Comparison of ENCODE assay signal across 15 cellular contexts in the genomic region with DNA sequence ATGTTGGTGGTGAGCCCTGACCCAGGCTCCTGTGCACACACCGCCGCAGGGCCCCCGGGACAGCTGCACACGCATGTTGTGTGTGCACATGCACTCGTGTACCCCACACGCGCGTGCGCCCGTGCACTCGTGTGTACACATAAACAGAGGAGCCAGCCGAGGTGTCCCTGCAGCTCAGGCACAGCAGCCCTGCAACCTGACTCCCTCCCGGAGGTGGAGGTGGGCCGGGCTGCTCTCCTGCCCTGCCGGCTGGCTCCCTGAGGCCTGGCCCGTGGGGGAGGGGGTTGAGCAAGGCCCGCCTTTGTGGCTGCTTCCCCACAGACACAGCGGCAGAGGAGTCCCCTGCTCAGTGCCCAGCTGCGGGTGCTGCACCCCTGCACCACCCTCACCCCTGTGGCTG. TPM values are rescaled to one million over a fixed set of nuclear protein-coding genes. Genes with fewer than 3 reads are reported as not detected.
DNase-seq lines count a peak whose midpoint lies in the region; ATAC-seq and TF ChIP-seq lines count a peak whose summit lies in the region.
"Had no signal": no experiment of that assay in that cellular context is flagged by ENCODE, and none has a peak within 500 bp of the region (broad histone marks: within the 10 kb centered on the region; RNA-seq: fewer than 3 reads in every experiment).

No MANE protein-coding gene starts in this region.

- no peak for TF ChIP-seq POLR2A in body of pancreas (IDR thresholded peaks at IDR 0.05)

- H3K36me3 ChIP-seq in HUES64 (ENCODE audit: insufficient read depth, low read length) (no peaks in the 10 kb centered on the region), body of pancreas (replicated peaks in 1 of 2; ENCODE audit: insufficient read depth in 1 of 2, low read depth in 2 of 2) (no peaks in the 10 kb centered on the region), mucosa of rectum (ENCODE audit: control insufficient read depth in 2 of 2, insufficient read depth in 2 of 2, low read length in 2 of 2) (no peaks in the 10 kb centered on the region), MM.1S (replicated peaks; ENCODE audit: insufficient read depth, low read length) (no peaks in the 10 kb centered on the region)

- H3K4me2 ChIP-seq in MM.1S (ENCODE audit: low read depth, low read length), result no peak overlapping the region

- peak overlapping the region; percentile 55 for H3K9ac ChIP-seq in HUES64 (ENCODE audit: low read depth, low read length)
- H3K9ac ChIP-seq in mucosa of rectum (ENCODE audit: low read depth in 1 of 2, low read length in 2 of 2), result peak overlapping the region in 1 of 2 donors; percentile 47
- no peak overlapping the region for H3K9ac ChIP-seq in MM.1S (ENCODE audit: low read length)

- TF ChIP-seq CTCF in body of pancreas (IDR thresholded peaks at IDR 0.05) (no peak), MM.1S (IDR thresholded peaks at IDR 0.05; ENCODE audit: low read length) (no peak)

- H2AFZ ChIP-seq in MM.1S (ENCODE audit: low read length), result no peak overlapping the region

- intact Hi-C loops in body of pancreas (cut with DNase I), result no loop called here

- no peak overlapping the region for H3K4me3 Mint-ChIP-seq in activated T-cell treated with anti-CD3 and anti-CD28 coated beads, Interleukin-2, amount 50 U/mL, for 4 hours
- H3K4me3 Mint-ChIP-seq: effector memory CD8-positive, alpha-beta T cell had no signal

- DNase-seq in COLO668 (lab: John Stamatoyannopoulos, UW; ENCODE audit: unreplicated experiment) (peak; percentile 76), body of pancreas (peak; percentile 48 to 74 (median 62)), T-helper 1 cell (no peak), MM.1S (no peak), T1000 (lab: John Stamatoyannopoulos, UW) (no peak)
- DNase-seq in activated T-cell treated with anti-CD3 and anti-CD28 coated beads, Interleukin-2, amount 50 U/mL, for 4 hours, result no peak
- DNase-seq: activated CD4-positive, alpha-beta T cell treated with anti-CD3 and anti-CD28 coated beads, Interleukin-2, amount 50 U/mL, for 48 hours; effector memory CD8-positive, alpha-beta T cell; GOT3; head of caudate nucleus had no signal

- ATAC-seq in body of pancreas, result peak; percentile 30
- no peak for ATAC-seq in activated T-cell treated with anti-CD3 and anti-CD28 coated beads, Interleukin-2, amount 50 U/mL, for 4 hours
- ATAC-seq: effector memory CD8-positive, alpha-beta T cell had no signal

- H3K4me1 Mint-ChIP-seq in activated T-cell treated with anti-CD3 and anti-CD28 coated beads, Interleukin-2, amount 50 U/mL, for 4 hours (ENCODE audit: low read depth), result no peaks in the 10 kb centered on the region

- H3K27me3 ChIP-seq in HUES64 (ENCODE audit: insufficient read depth, low read length) (no peaks in the 10 kb centered on the region), body of pancreas (no peaks in the 10 kb centered on the region), mucosa of rectum (ENCODE audit: control insufficient read depth in 2 of 2, insufficient read depth in 2 of 2, low read length in 2 of 2) (no peaks in the 10 kb centered on the region), MM.1S (replicated peaks; ENCODE audit: insufficient read depth, low read length) (peaks cover 95% of the 10 kb centered on the region)

- 51% methylated on average over 19 of the region's 19 CpGs for WGBS in HUES64
- 28 to 60% methylated on average over 1 to 18 of the region's 19 CpGs for WGBS in body of pancreas, 2 donors

- H3K27ac ChIP-seq in HUES64 (ENCODE audit: low read depth, low read length) (peak overlapping the region; percentile 50; the same call in 1 of the 2 replicates), body of pancreas (peak overlapping the region; percentile 78 to 85 (median 82)), mucosa of rectum (ENCODE audit: low read depth in 2 of 2, low read length in 2 of 2) (peak overlapping the region; percentile 64 to 71), MM.1S (ENCODE audit: low read length) (no peak overlapping the region)

- H3K79me2 ChIP-seq in MM.1S (ENCODE audit: low read length), result no peaks in the 10 kb centered on the region

- H3K36me3 Mint-ChIP-seq in activated T-cell treated with anti-CD3 and anti-CD28 coated beads, Interleukin-2, amount 50 U/mL, for 4 hours (ENCODE audit: insufficient read depth), result no peaks in the 10 kb centered on the region

- H3K9me3 ChIP-seq in HUES64 (ENCODE audit: insufficient read depth, low read depth, low read length), result no peaks in the 10 kb centered on the region
- H3K9me3 ChIP-seq in body of pancreas, result no peaks in the 10 kb centered on the region
- no peaks in the 10 kb centered on the region for H3K9me3 ChIP-seq in mucosa of rectum (ENCODE audit: control insufficient read depth in 2 of 2, low read length in 2 of 2)
- no peaks in the 10 kb centered on the region for H3K9me3 ChIP-seq in MM.1S (replicated peaks; ENCODE audit: insufficient read depth, low read length)

- peaks cover 11% of the 10 kb centered on the region for H3K4me1 ChIP-seq in HUES64 (ENCODE audit: insufficient read depth, low read length)
- peaks cover 26% of the 10 kb centered on the region for H3K4me1 ChIP-seq in body of pancreas
- H3K4me1 ChIP-seq in mucosa of rectum (ENCODE audit: control insufficient read depth in 2 of 2, insufficient read depth in 2 of 2, low read length in 2 of 2), result peaks cover 18 to 43% of the 10 kb centered on the region in 2 donors
- H3K4me1 ChIP-seq in MM.1S (ENCODE audit: low read length), result no peaks in the 10 kb centered on the region

- H3K9me3 Mint-ChIP-seq in activated T-cell treated with anti-CD3 and anti-CD28 coated beads, Interleukin-2, amount 50 U/mL, for 4 hours, result no peaks in the 10 kb centered on the region
- H3K9me3 Mint-ChIP-seq: effector memory CD8-positive, alpha-beta T cell had no signal

- no peaks in the 10 kb centered on the region for H4K20me1 ChIP-seq in MM.1S (ENCODE audit: insufficient read depth, low read length)

- H3K27me3 Mint-ChIP-seq in activated T-cell treated with anti-CD3 and anti-CD28 coated beads, Interleukin-2, amount 50 U/mL, for 4 hours (ENCODE audit: low read depth), result peaks cover 16% of the 10 kb centered on the region

- H3F3A ChIP-seq in MM.1S (ENCODE audit: insufficient read depth, low read length), result no peaks in the 10 kb centered on the region

- H3K4me3 ChIP-seq in HUES64 (ENCODE audit: low read length) (peak overlapping the region; percentile 26; the same call in 1 of the 2 replicates), body of pancreas (peak overlapping the region in 1 of 2 donors; percentile 16), mucosa of rectum (ENCODE audit: low read length in 2 of 2) (peak overlapping the region in 1 of 2 donors; percentile 48), MM.1S (ENCODE audit: low read length) (no peak overlapping the region)

- H3K9me2 ChIP-seq in MM.1S (replicated peaks; ENCODE audit: insufficient read depth, low read length), result no peaks in the 10 kb centered on the region

RNA-seq across cellular contexts. Expression of a gene that starts 0.7 kb away (rescaled TPM):
- polyA plus RNA-seq in HUES64 (2013, experiment 1 of 2), result 0.10 TPM
- polyA plus RNA-seq in HUES64 (2013, experiment 2 of 2), result 0.25 TPM
- total RNA-seq in body of pancreas, result 1 to 10 TPM; 2.3 TPM
- not detected for total RNA-seq in activated T-cell treated with anti-CD3 and anti-CD28 coated beads, Interleukin-2, amount 50 U/mL, for 4 hours
- total RNA-seq: omental fat pad; T-helper 1 cell treated with Interleukin-12 subunit alpha and Interleukin-12 subunit beta and Interleukin-4 antibody, amounts not matched to agents 30 ng/mL and 1 ng/mL, for 36 hours had no signal
- polyA plus RNA-seq: liver had no signal

RNA-seq across cellular contexts. Expression of a gene that starts 19.6 kb away (rescaled TPM):
- 8.8 TPM for polyA plus RNA-seq in HUES64 (2013, experiment 1 of 2)
- polyA plus RNA-seq in HUES64 (2013, experiment 2 of 2), result 9.9 TPM
- 1 to 10 TPM; 1.6 to 2.6 TPM for total RNA-seq in body of pancreas
- total RNA-seq in activated T-cell treated with anti-CD3 and anti-CD28 coated beads, Interleukin-2, amount 50 U/mL, for 4 hours, result 1 to 10 TPM; 6.1 to 7.9 (median 6.9) TPM

RNA-seq across cellular contexts. Expression of a gene that starts 39.8 kb away (rescaled TPM):
- polyA plus RNA-seq in HUES64 (2013, experiment 1 of 2), result 1,380 TPM
- polyA plus RNA-seq in HUES64 (2013, experiment 2 of 2), result 1,333 TPM
- total RNA-seq in body of pancreas, result 100 to 1,000 TPM; 654 to 656 TPM
- total RNA-seq in activated T-cell treated with anti-CD3 and anti-CD28 coated beads, Interleukin-2, amount 50 U/mL, for 4 hours, result 1,000 to 10,000 TPM; 2,653 to 2,730 (median 2,725) TPM

RNA-seq across cellular contexts. Expression of a gene that starts 49.1 kb away (rescaled TPM):
- polyA plus RNA-seq in HUES64 (2013, experiment 1 of 2), result 0.05 TPM
- polyA plus RNA-seq in HUES64 (2013, experiment 2 of 2), result 0.13 TPM
- not detected for total RNA-seq in body of pancreas
- total RNA-seq in activated T-cell treated with anti-CD3 and anti-CD28 coated beads, Interleukin-2, amount 50 U/mL, for 4 hours, result not detected
- total RNA-seq: T-helper 1 cell treated with Interleukin-12 subunit alpha and Interleukin-12 subunit beta and Interleukin-4 antibody, amounts not matched to agents 30 ng/mL and 1 ng/mL, for 36 hours had no signal

RNA-seq across cellular contexts. Expression of a gene that starts 59.6 kb away (rescaled TPM):
- 53.2 TPM for polyA plus RNA-seq in HUES64 (2013, experiment 1 of 2)
- 64.5 TPM for polyA plus RNA-seq in HUES64 (2013, experiment 2 of 2)
- total RNA-seq in body of pancreas, result 100 to 1,000 TPM; 115 to 185 TPM
- total RNA-seq in activated T-cell treated with anti-CD3 and anti-CD28 coated beads, Interleukin-2, amount 50 U/mL, for 4 hours, result 1 to 10 TPM in 1 of 3 donors, under 1 TPM in 2; 0.82 to 1.0 (median 0.84) TPM

Comparison
In these comparisons a context has a peak if more than half of its experiments do, and no peak if none do; other contexts are left out.
1. DNase-seq: peak in COLO668 (single experiment) and body of pancreas (4 of 4); none in T-helper 1 cell (0 of 5), activated T-cell treated with anti-CD3 and anti-CD28 coated beads, Interleukin-2, amount 50 U/mL, for 4 hours (single experiment), MM.1S (single experiment) and T1000 (single experiment).
2. RNA of a gene that starts 39.8 kb away (total RNA-seq): 2,653 to 2,730 TPM in activated T-cell treated with anti-CD3 and anti-CD28 coated beads, Interleukin-2, amount 50 U/mL, for 4 hours; 654 to 656 TPM in body of pancreas; every median in the first group is over 4 times any median in the second.